In the genomic region with DNA sequence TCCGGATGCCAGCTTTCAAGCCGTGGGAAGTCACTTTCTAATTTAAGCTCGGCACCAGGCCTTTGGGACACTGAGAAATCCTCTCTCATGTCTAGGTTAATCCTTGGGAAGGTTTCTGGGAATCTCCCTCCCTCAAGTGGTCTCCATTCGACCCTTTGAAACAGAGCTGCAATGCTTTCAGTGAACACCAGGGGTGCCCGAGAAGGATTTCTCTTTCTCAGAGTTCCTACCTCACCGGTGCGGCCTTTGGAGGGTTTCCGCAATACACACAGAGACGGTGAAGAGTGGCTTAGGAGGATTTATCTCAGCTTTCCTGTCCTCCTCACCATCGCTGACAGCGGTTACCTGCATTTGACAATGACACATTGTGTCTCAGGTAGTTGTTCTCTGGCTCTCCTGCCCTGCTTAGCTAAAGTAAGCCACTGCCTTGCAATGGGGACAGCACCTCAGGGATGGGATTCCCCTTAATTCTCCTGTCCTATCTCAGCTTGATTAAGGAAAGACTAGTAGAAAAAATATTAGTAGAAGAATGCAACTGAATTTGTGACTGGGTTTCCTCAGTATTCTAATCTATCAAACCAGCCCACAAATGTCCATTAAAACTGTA, we compare ENCODE assay signal across 10 cellular contexts.
A peak's percentile ranks its signal among the peaks of the same experiment; 100 is the strongest.
DNase-seq lines count a peak whose midpoint lies in the region; ATAC-seq and TF ChIP-seq lines count a peak whose summit lies in the region.
"Had no signal": no experiment of that assay in that cellular context is flagged by ENCODE, and none has a peak within 500 bp of the region (broad histone marks: within the 10 kb centered on the region; RNA-seq: fewer than 3 reads in every experiment).

No MANE protein-coding gene starts in this region.

- H3F3A ChIP-seq in DOHH2 (ENCODE audit: control insufficient read depth, insufficient read depth) = no peaks in the 10 kb centered on the region
- no peaks in the 10 kb centered on the region for H3F3A ChIP-seq in PC-3 (ENCODE audit: low read length, unreplicated experiment)

- H3K27ac ChIP-seq in DOHH2 (ENCODE audit: low read depth, low read length) (no peak overlapping the region), PC-3 (ENCODE audit: low read length) (no peak overlapping the region)
- H3K27ac ChIP-seq: suprapubic skin had no signal

- CTCF ChIA-PET in HEK293T (lab: Yijun Ruan, JAX) (interaction anchor here (0.6 to 1.8 kb wide), 4 partner anchors 9 to 1199 kb away, joined by 3 to 5 read pairs (median 4); no protein-coding TSS in a partner anchor), PC-3 (lab: Charles Lee) (no interaction called here)

- H3K9me2 ChIP-seq in DOHH2 (replicated peaks; ENCODE audit: control insufficient read depth, low read length) (no peaks in the 10 kb centered on the region; the same call in 1 of the 2 replicates), PC-3 (replicated peaks; ENCODE audit: low read length) (no peaks in the 10 kb centered on the region)

- ATAC-seq in PC-3 (no peak), HG02970 (IDR thresholded peaks at IDR 0.05; ENCODE audit: low FRiP score, unreplicated experiment) (no peak)

- peak; percentile 38 for TF ChIP-seq CTCF in DOHH2 (IDR thresholded peaks at IDR 0.05; ENCODE audit: low read depth, low read length, poor library complexity, severe bottlenecking)
- peak; percentile 58 for TF ChIP-seq CTCF in PC-3 (conservative IDR thresholded peaks at IDR 0.05; ENCODE audit: low read depth, low read length)

- H3K79me2 ChIP-seq in DOHH2 (ENCODE audit: control insufficient read depth, low read length) (no peaks in the 10 kb centered on the region), PC-3 (ENCODE audit: low read length) (no peaks in the 10 kb centered on the region)

- DNase-seq in HEK293T (ENCODE audit: extremely low spot score) (peak; percentile 48), PC-3 (peak; percentile 33), iPS-NIHi11 (ENCODE audit: low spot score) (peak; percentile 57), NCI-H2227 (lab: John Stamatoyannopoulos, UW; ENCODE audit: unreplicated experiment) (no peak), nucleus accumbens (lab: John Stamatoyannopoulos, UW) (no peak), SIG-M5 (lab: John Stamatoyannopoulos, UW) (no peak)
- DNase-seq: activated gamma-delta T cell had no signal

- no peak overlapping the region for H3K4me2 ChIP-seq in DOHH2 (ENCODE audit: low read length)
- no peak overlapping the region for H3K4me2 ChIP-seq in PC-3 (ENCODE audit: low read length)

- H3K9me3 ChIP-seq in DOHH2 (ENCODE audit: control insufficient read depth, insufficient read depth, low read length) (no peaks in the 10 kb centered on the region), PC-3 (ENCODE audit: low read length) (no peaks in the 10 kb centered on the region)
- H3K9me3 ChIP-seq: suprapubic skin had no signal

- BruUV-seq in PC-3 (replicated peaks; lab: Mats Ljungman, UMichigan) = no TSS peak

- no peak overlapping the region for H2AFZ ChIP-seq in PC-3 (ENCODE audit: low read length)

- H3K36me3 ChIP-seq in DOHH2 (ENCODE audit: control insufficient read depth, low read length) (no peaks in the 10 kb centered on the region), PC-3 (ENCODE audit: low read depth, low read length) (no peaks in the 10 kb centered on the region)
- H3K36me3 ChIP-seq: suprapubic skin had no signal

- H3K4me3 ChIP-seq in DOHH2 (ENCODE audit: low read length) = no peak overlapping the region
- no peak overlapping the region for H3K4me3 ChIP-seq in PC-3 (ENCODE audit: low read length)
- H3K4me3 ChIP-seq: suprapubic skin had no signal

- H3K27me3 ChIP-seq in DOHH2 (ENCODE audit: control insufficient read depth, low read length) = no peaks in the 10 kb centered on the region
- H3K27me3 ChIP-seq in PC-3 (ENCODE audit: low read length) = no peaks in the 10 kb centered on the region
- H3K27me3 ChIP-seq: suprapubic skin had no signal

- no peaks in the 10 kb centered on the region for H3K4me1 ChIP-seq in DOHH2 (ENCODE audit: control insufficient read depth, low read length)
- no peaks in the 10 kb centered on the region for H3K4me1 ChIP-seq in PC-3 (ENCODE audit: insufficient read depth, low read length)
- H3K4me1 ChIP-seq: suprapubic skin had no signal

- no peaks in the 10 kb centered on the region for H4K20me1 ChIP-seq in DOHH2 (ENCODE audit: control insufficient read depth, insufficient read depth, low read depth, low read length)
- no peaks in the 10 kb centered on the region for H4K20me1 ChIP-seq in PC-3 (ENCODE audit: low read length)

- POLR2A ChIA-PET in HEK293T (lab: Yijun Ruan, JAX) (no interaction called here), PC-3 (lab: Charles Lee; ENCODE audit: unreplicated experiment) (no interaction called here)

- H3K9ac ChIP-seq in PC-3 (ENCODE audit: low read length) = no peak overlapping the region

- intact Hi-C loops in PC-3 (cut with micrococcal nuclease) = no loop called here

TF ChIP-seq in HEK293T, 16 proteins besides CTCF, POLR2A, EP300 and RAD21:
- TF ChIP-seq PKNOX1 (IDR thresholded peaks at IDR 0.05) (no peak), ZNF384 (IDR thresholded peaks at IDR 0.05) (no peak), SUZ12 (IDR thresholded peaks at IDR 0.05) (no peak), CTBP1 (IDR thresholded peaks at IDR 0.05; ENCODE audit: borderline replicate concordance) (no peak), ELF4 (IDR thresholded peaks at IDR 0.05) (no peak), SP1 (IDR thresholded peaks at IDR 0.05) (no peak), LEF1 (IDR thresholded peaks at IDR 0.05; ENCODE audit: borderline replicate concordance) (no peak), BHLHE40 (IDR thresholded peaks at IDR 0.05; ENCODE audit: borderline replicate concordance) (no peak), TARDBP (IDR thresholded peaks at IDR 0.05) (no peak), FOXA1 (IDR thresholded peaks at IDR 0.05) (no peak), NFRKB (IDR thresholded peaks at IDR 0.05) (no peak), ARNT (IDR thresholded peaks at IDR 0.05) (no peak), L3MBTL2 (conservative IDR thresholded peaks at IDR 0.05) (no peak), FOXM1 (IDR thresholded peaks at IDR 0.05; ENCODE audit: borderline replicate concordance) (no peak), FOXK2 (IDR thresholded peaks at IDR 0.05) (no peak), HDGF (IDR thresholded peaks at IDR 0.05; ENCODE audit: borderline replicate concordance) (no peak)

Comparison
In these comparisons a context has a peak if more than half of its experiments do, and no peak if none do; other contexts are left out.
1. DNase-seq: peak in HEK293T (single experiment), PC-3 (single experiment) and iPS-NIHi11 (single experiment); none in NCI-H2227 (single experiment), nucleus accumbens (0 of 56) and SIG-M5 (single experiment).